ENCODE assay signal across 19 cellular contexts in the genomic region with DNA sequence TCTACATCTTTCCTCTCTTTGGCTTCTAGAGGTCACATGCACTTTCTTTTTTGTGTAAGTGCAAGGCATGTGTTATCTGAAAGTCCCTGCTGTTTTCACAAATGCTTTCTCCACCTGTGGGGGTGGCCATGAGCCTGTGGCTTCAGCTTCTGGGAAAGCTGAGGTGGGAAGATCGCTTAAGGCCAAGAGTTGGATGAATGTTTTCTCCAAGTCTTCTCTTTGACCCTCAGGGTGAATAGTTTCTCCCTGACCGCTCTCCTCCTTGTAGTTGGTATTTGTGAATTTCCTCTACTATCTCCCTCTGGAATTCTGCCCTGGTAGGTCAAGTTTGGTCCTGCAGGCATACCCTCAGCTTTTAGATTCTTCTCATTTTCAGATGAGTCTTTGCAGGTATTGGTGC.
DNase-seq lines count a peak whose midpoint lies in the region; TF ChIP-seq lines count a peak whose summit lies in the region.
"Had no signal": no experiment of that assay in that cellular context is flagged by ENCODE, and none has a peak within 500 bp of the region (broad histone marks: within the 10 kb centered on the region; RNA-seq: fewer than 3 reads in every experiment).

No MANE protein-coding gene starts in this region.

- no peak overlapping the region for H3K4me3 ChIP-seq in endodermal cell (ENCODE audit: low read length)
- no peak overlapping the region for H3K4me3 ChIP-seq in osteoblast (ENCODE audit: insufficient read depth, low read length)
- H3K4me3 ChIP-seq: A549, GM23248, SK-N-MC had no signal

- H3K27me3 Mint-ChIP-seq in endodermal cell (ENCODE audit: insufficient read depth): peaks cover 2% of the 10 kb centered on the region

- no peaks in the 10 kb centered on the region for H3K27me3 ChIP-seq in endodermal cell (ENCODE audit: control insufficient read depth, insufficient read depth, low read length, poor library complexity, severe bottlenecking)
- no peaks in the 10 kb centered on the region for H3K27me3 ChIP-seq in osteoblast (ENCODE audit: insufficient read depth, low read length)

- no peaks in the 10 kb centered on the region for H3K36me3 Mint-ChIP-seq in endodermal cell (ENCODE audit: low read depth)

- no peaks in the 10 kb centered on the region for H3K36me3 ChIP-seq in endodermal cell (ENCODE audit: control insufficient read depth, insufficient read depth, low read length)
- no peaks in the 10 kb centered on the region for H3K36me3 ChIP-seq in osteoblast (ENCODE audit: insufficient read depth, low read length)

- 90 to 100% methylated on average over 1 to 2 of the region's 2 CpGs for WGBS in endodermal cell (ENCODE audit: insufficient coverage in 1 of 2, insufficient read length in 1 of 2), 2 experiments

- TF ChIP-seq CTCF in endodermal cell (conservative IDR thresholded peaks at IDR 0.05) (peak; percentile 31), osteoblast (IDR thresholded peaks at IDR 0.05; ENCODE audit: extremely low read depth, low read depth, low read length) (no peak)

- no peak overlapping the region for H3K9ac ChIP-seq in endodermal cell (ENCODE audit: extremely low read depth, low read length, poor library complexity, severe bottlenecking)
- H3K9ac ChIP-seq: GM23248 had no signal

- no peak overlapping the region for H3K4me2 ChIP-seq in osteoblast (ENCODE audit: insufficient read depth, low read length)
- H3K4me2 ChIP-seq: A549 had no signal

- DNase-seq in ELF-1 (ENCODE audit: low read depth, low spot score) (peak; percentile 89), NCI-H226 (peak; percentile 89), endodermal cell (no peak), osteoblast (ENCODE audit: insufficient read length, low spot score, missing footprints) (peak; percentile 76), NCI-H146 treated with DMSO at 0.1 percent for 48 hours (lab: John Stamatoyannopoulos, UW; ENCODE audit: unreplicated experiment) (no peak), NCI-H1417 (lab: John Stamatoyannopoulos, UW) (no peak), cerebellar cortex (ENCODE audit: low spot score) (no peak), DMS79 treated with DMSO at 0.1 percent for 48 hours (lab: John Stamatoyannopoulos, UW) (no peak)
- DNase-seq: C1 segment of cervical spinal cord, DMS 273 treated with DMSO at 0.1 percent for 48 hours, GM23248, KBM-7, NCI-H1092, NCI-H1694 treated with DMSO at 0.1 percent for 48 hours, NCI-H345, NCI-H69, PC-3 had no signal

- no peak overlapping the region for H3K4me3 Mint-ChIP-seq in endodermal cell

- H3K4me1 ChIP-seq in endodermal cell (ENCODE audit: control insufficient read depth, insufficient read depth, low read length): no peaks in the 10 kb centered on the region
- H3K4me1 ChIP-seq in osteoblast (ENCODE audit: insufficient read depth, low read length): peaks cover 24% of the 10 kb centered on the region

- no peak overlapping the region for H3K27ac Mint-ChIP-seq in endodermal cell

- no peaks in the 10 kb centered on the region for H3K79me2 ChIP-seq in osteoblast (ENCODE audit: insufficient read depth, low read length)

- H3K9me3 Mint-ChIP-seq in endodermal cell: no peaks in the 10 kb centered on the region

- no peak overlapping the region for H3K27ac ChIP-seq in endodermal cell (ENCODE audit: low read depth, low read length)
- H3K27ac ChIP-seq in osteoblast (ENCODE audit: low read depth, low read length): no peak overlapping the region
- H3K27ac ChIP-seq: GM23248, SK-N-MC had no signal

- H2AFZ ChIP-seq in osteoblast (ENCODE audit: low read length): no peak overlapping the region
- H2AFZ ChIP-seq: GM23248 had no signal

- peaks cover 13% of the 10 kb centered on the region for H3K4me1 Mint-ChIP-seq in endodermal cell

- no peaks in the 10 kb centered on the region for H4K20me1 ChIP-seq in osteoblast (ENCODE audit: insufficient read depth, low read length)

- H3K9me3 ChIP-seq in endodermal cell (ENCODE audit: control insufficient read depth, low read length) (no peaks in the 10 kb centered on the region), osteoblast (ENCODE audit: low read depth, low read length) (no peaks in the 10 kb centered on the region)
- H3K9me3 ChIP-seq: A549 had no signal

Comparison
In these comparisons a context has a peak if more than half of its experiments do, and no peak if none do; other contexts are left out.
1. DNase-seq: peak in ELF-1 (single experiment), NCI-H226 (single experiment) and osteoblast (single experiment); none in endodermal cell (single experiment), NCI-H146 treated with DMSO at 0.1 percent for 48 hours (single experiment), NCI-H1417 (0 of 3), cerebellar cortex (single experiment) and DMS79 treated with DMSO at 0.1 percent for 48 hours (single experiment).